In the genomic region with DNA sequence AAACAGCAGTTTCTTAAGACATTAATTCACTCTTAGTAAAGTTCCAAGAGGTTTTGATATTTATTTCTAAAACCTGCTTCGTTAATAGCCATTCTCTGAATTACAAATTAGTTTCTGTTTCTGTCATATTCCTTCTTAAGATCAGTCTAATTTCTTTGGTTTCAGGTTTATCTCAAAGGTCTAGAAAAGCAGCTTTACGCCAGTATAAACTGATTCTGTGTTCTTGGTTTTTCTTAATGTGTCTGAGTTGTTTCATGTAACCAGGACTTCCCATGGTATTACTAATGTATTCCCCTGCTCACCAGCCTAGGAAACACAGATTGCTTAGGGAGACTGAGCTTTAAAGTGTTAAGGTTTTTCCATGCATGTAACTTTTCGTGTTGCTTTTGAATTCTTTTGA, we compare ENCODE assay signal across 33 cellular contexts. TPM values are rescaled to one million over a fixed set of nuclear protein-coding genes. Genes with fewer than 3 reads are reported as not detected.
DNase-seq lines count a peak whose midpoint lies in the region; ATAC-seq, FAIRE-seq and TF ChIP-seq lines count a peak whose summit lies in the region.
"Had no signal": no experiment of that assay in that cellular context is flagged by ENCODE, and none has a peak within 500 bp of the region (broad histone marks: within the 10 kb centered on the region; RNA-seq: fewer than 3 reads in every experiment).

No MANE protein-coding gene starts in this region.

- H3K9me3 Mint-ChIP-seq in activated naive CD4-positive, alpha-beta T cell treated with anti-CD3 and anti-CD28 coated beads, Interleukin-2, amount 50 U/mL, for 72 hours: peaks cover 0 to 5% of the 10 kb centered on the region in 2 donors
- H3K9me3 Mint-ChIP-seq in nephron progenitor cell: peaks cover 27% of the 10 kb centered on the region

- in situ Hi-C loops in K562 (cut with MboI) (no loop called here), G401 (cut with HindIII; ENCODE audit: low sequenced_read_pairs) (no loop called here)

- peak; percentile 65 for FAIRE-seq in GM18507 (lab: Jason Lieb, UNC)
- no peak for FAIRE-seq in K562 (lab: Jason Lieb, UNC)
- FAIRE-seq: HTR-8/SVneo had no signal

- peak; percentile 55 to 86 for ATAC-seq in activated naive CD4-positive, alpha-beta T cell treated with anti-CD3 and anti-CD28 coated beads, Interleukin-2, amount 50 U/mL, for 72 hours
- ATAC-seq in K562 (no peak), HG03280 (IDR thresholded peaks at IDR 0.05; ENCODE audit: unreplicated experiment) (no peak)
- ATAC-seq: left lung had no signal

- no peaks in the 10 kb centered on the region for H4K20me1 ChIP-seq in K562 (replicated peaks; ENCODE audit: control insufficient read depth, insufficient read depth, low read length)

- peaks cover 13% of the 10 kb centered on the region for H3K27me3 Mint-ChIP-seq in nephron progenitor cell (ENCODE audit: low read depth, poor library complexity)
- H3K27me3 Mint-ChIP-seq: activated naive CD8-positive, alpha-beta T cell treated with anti-CD3 and anti-CD28 coated beads for 36 hours had no signal

- no TSS peak for BruUV-seq in K562 (replicated peaks; lab: Mats Ljungman, UMichigan)

- peaks cover under 1% of the 10 kb centered on the region for H3K4me1 Mint-ChIP-seq in nephron progenitor cell
- H3K4me1 Mint-ChIP-seq: neural progenitor cell had no signal

- intact Hi-C loops in K562 (cut with micrococcal nuclease) (loop anchor here (5.0 kb wide), 1 partner anchor 80 kb away; no protein-coding TSS in a partner anchor), stomach (cut with DNase I; ENCODE audit: low total_unique reads) (no loop called here)

- H3K27me3 ChIP-seq in K562 (ENCODE audit: control insufficient read depth in 2 of 2, insufficient read depth in 2 of 2, low read length in 2 of 2) (peaks cover under 1 to 12% of the 10 kb centered on the region in 2 experiments; a peak in 3 of 5 replicates), stomach (no peaks in the 10 kb centered on the region)
- H3K27me3 ChIP-seq: cardiac muscle cell, left lung, neural progenitor cell, transverse colon had no signal

- H3K27ac ChIP-seq in K562 (ENCODE audit: extremely low read depth, low read depth, low read length) (no peak overlapping the region), stomach (peak overlapping the region in 4 of 5 donors; percentile 6 to 69 (median 35))
- H3K27ac ChIP-seq: cardiac muscle cell, coronary artery, left lung, neural progenitor cell, parathyroid adenoma, transverse colon had no signal

- CTCF ChIA-PET in K562 (lab: Yijun Ruan, JAX; ENCODE audit: low intra/inter-chr PET ratio): no interaction called here

- no peak overlapping the region for H3K9ac ChIP-seq in K562 (ENCODE audit: insufficient read depth in 1 of 2, low read depth in 2 of 2, low read length in 2 of 2)
- H3K9ac ChIP-seq: neural progenitor cell, parathyroid adenoma had no signal

- H3K4me2 ChIP-seq in K562 (ENCODE audit: insufficient read depth, low read length): no peak overlapping the region
- H3K4me2 ChIP-seq: neural progenitor cell, smooth muscle cell had no signal

- H3K36me3 ChIP-seq in K562 (ENCODE audit: control insufficient read depth, insufficient read depth, low read length) (no peaks in the 10 kb centered on the region), stomach (no peaks in the 10 kb centered on the region)
- H3K36me3 ChIP-seq: BE2C, cardiac muscle cell, left lung, neural progenitor cell, transverse colon had no signal

- WGBS in K562 (ENCODE audit: insufficient coverage, low coverage, missing lambda C conversion rate): 0% methylated on average over 3 of the region's 3 CpGs
- WGBS in stomach, 5 donors: 24 to 36% (median 28%) methylated on average over 3 of the region's 3 CpGs

- no peak for DNase-seq in activated naive CD4-positive, alpha-beta T cell treated with anti-CD3 and anti-CD28 coated beads, Interleukin-2, amount 50 U/mL, for 72 hours (ENCODE audit: low spot score in 2 of 2)
- no peak for DNase-seq in activated naive CD4-positive, alpha-beta T cell treated with Interleukin-2 at 50 U/mL for 16 hours
- DNase-seq in GM18507 (ENCODE audit: extremely low spot score, insufficient read length, low read depth) (no peak), K562 (ENCODE audit: extremely low read depth in 1 of 4, low spot score in 3 of 4) (no peak), stomach (no peak), nephron progenitor cell (no peak), G401 (ENCODE audit: low spot score) (no peak)
- DNase-seq: activated CD4-positive, alpha-beta T cell treated with anti-CD3 and anti-CD28 coated beads for 48 hours; activated CD8-positive, alpha-beta memory T cell treated with anti-CD3 and anti-CD28 coated beads, Interleukin-2, amount 50 U/mL, for 4 hours; activated effector memory CD4-positive, alpha-beta T cell treated with Interleukin-2 at 50 U/mL for 16 hours; activated naive CD8-positive, alpha-beta T cell treated with anti-CD3 and anti-CD28 coated beads for 36 hours; BE2C; effector CD8-positive, alpha-beta T cell; glutamatergic neuron; KBM-7; NCI-H1092 treated with DMSO at 0.1 percent for 48 hours; NCI-H1694 treated with DMSO at 0.1 percent for 48 hours; NCI-H510A; stimulated activated CD4-positive, alpha-beta T cell treated with anti-CD3 and anti-CD28 coated beads, Interleukin-1b, Interleukin-23, amount 100 ng/mL, for 48 hours; SW 1271 had no signal

- H2AFZ ChIP-seq in K562 (ENCODE audit: low read depth, low read length): no peak overlapping the region
- H2AFZ ChIP-seq: neural progenitor cell, parathyroid adenoma had no signal

- TF ChIP-seq POLR2A in K562 (conservative IDR thresholded peaks at IDR 0.05): no peak
- TF ChIP-seq POLR2A in stomach (IDR thresholded peaks at IDR 0.05): no peak

- no peaks in the 10 kb centered on the region for H3K79me2 ChIP-seq in K562 (ENCODE audit: control insufficient read depth, insufficient read depth, low read length)
- H3K79me2 ChIP-seq: parathyroid adenoma had no signal

- H3K36me3 Mint-ChIP-seq in activated naive CD4-positive, alpha-beta T cell treated with anti-CD3 and anti-CD28 coated beads, Interleukin-2, amount 50 U/mL, for 72 hours: peaks cover 0 to 11% of the 10 kb centered on the region in 2 donors
- no peaks in the 10 kb centered on the region for H3K36me3 Mint-ChIP-seq in nephron progenitor cell (ENCODE audit: low read depth)
- H3K36me3 Mint-ChIP-seq: activated naive CD8-positive, alpha-beta T cell treated with anti-CD3 and anti-CD28 coated beads for 36 hours; neural progenitor cell had no signal

- H3K4me1 ChIP-seq in K562 (replicated peaks in 1 of 2; ENCODE audit: control insufficient read depth in 2 of 2, insufficient read depth in 2 of 2, low read length in 2 of 2) (no peaks in the 10 kb centered on the region), stomach (peaks cover 6 to 32% (median 12%) of the 10 kb centered on the region in 4 donors)
- H3K4me1 ChIP-seq: BE2C, left lung, neural progenitor cell, parathyroid adenoma, transverse colon had no signal

- H3K4me3 ChIP-seq in K562 (no peak overlapping the region), stomach (no peak overlapping the region)
- H3K4me3 ChIP-seq: cardiac muscle cell, coronary artery, left lung, neural progenitor cell, smooth muscle cell, transverse colon had no signal

- POLR2A ChIA-PET in K562 (lab: Yijun Ruan, JAX): no interaction called here

- TF ChIP-seq EP300 in K562 (IDR thresholded peaks at IDR 0.05; ENCODE audit: low read length) (no peak), stomach (IDR thresholded peaks at IDR 0.05) (no peak)

- no peak overlapping the region for H3K4me3 Mint-ChIP-seq in nephron progenitor cell
- H3K4me3 Mint-ChIP-seq: activated naive CD8-positive, alpha-beta T cell treated with anti-CD3 and anti-CD28 coated beads for 36 hours; neural progenitor cell had no signal

- H3K9me3 ChIP-seq in K562 (replicated peaks; ENCODE audit: control insufficient read depth, insufficient read depth, low read depth, low read length): no peaks in the 10 kb centered on the region
- H3K9me3 ChIP-seq in stomach: peaks cover 0 to 3% (median 0%) of the 10 kb centered on the region in 4 donors
- H3K9me3 ChIP-seq: BE2C, transverse colon had no signal

- no peak for TF ChIP-seq CTCF in K562 (IDR thresholded peaks at IDR 0.05 in 2 of 3, conservative IDR thresholded peaks at IDR 0.05 in 1 of 3; ENCODE audit: insufficient read depth in 2 of 3, low read depth in 1 of 3, low read length in 3 of 3)
- no peak for TF ChIP-seq CTCF in stomach (IDR thresholded peaks at IDR 0.05)
- TF ChIP-seq CTCF in nephron progenitor cell (IDR thresholded peaks at IDR 0.05): no peak

- no peak for TF ChIP-seq RAD21 in K562 (CRISPR knock-in tag; conservative IDR thresholded peaks at IDR 0.05 in 1 of 2, IDR thresholded peaks at IDR 0.05 in 1 of 2)

- H3K9me1 ChIP-seq in K562 (ENCODE audit: control insufficient read depth, insufficient read depth, low read length): no peaks in the 10 kb centered on the region

- peak overlapping the region in 1 of 2 donors; percentile 83 for H3K27ac Mint-ChIP-seq in activated naive CD4-positive, alpha-beta T cell treated with anti-CD3 and anti-CD28 coated beads, Interleukin-2, amount 50 U/mL, for 72 hours
- H3K27ac Mint-ChIP-seq in nephron progenitor cell: no peak overlapping the region
- H3K27ac Mint-ChIP-seq: activated naive CD8-positive, alpha-beta T cell treated with anti-CD3 and anti-CD28 coated beads for 36 hours; neural progenitor cell had no signal

RNA-seq across cellular contexts. Expression of gene ACY3, which starts 6.8 kb away (rescaled TPM):
- under 1 TPM in 1 of 2 donors, not detected in 1; 0.18 TPM for total RNA-seq in activated naive CD4-positive, alpha-beta T cell treated with anti-CD3 and anti-CD28 coated beads, Interleukin-2, amount 50 U/mL, for 72 hours
- not detected in 2 replicates for total RNA-seq in K562 (2011; cell fraction: chromatin; rRNA removed; ENCODE audit: low replicate concordance)
- total RNA-seq in K562 (2011; cell fraction: nucleolus; rRNA removed): not detected in 2 replicates
- total RNA-seq in K562 (2011; cell fraction: nucleoplasm; rRNA removed): not detected in 2 replicates
- total RNA-seq in K562 (2014; rRNA removed) (not detected in 2 replicates), K562 (2014; rRNA removed; fragmentation: Illumina TruSeq; extraction: Trizol) (not detected in 2 replicates), K562 (2015; rRNA removed; fragmentation: Illumina TruSeq; extraction: Trizol) (not detected in 2 replicates), K562 (2021) (not detected in 2 replicates), stomach (10 to 100 TPM in 1 of 5 donors, 1 to 10 TPM in 2, under 1 TPM in 1, not detected in 1; 0.45 to 17.1 (median 1.1) TPM)
- polyA plus RNA-seq in K562 (2011; rRNA removed) (not detected in 2 replicates), K562 (2014; fragmentation: Illumina TruSeq; extraction: Trizol) (not detected in 2 replicates), K562 (2014; fragmentation: Nextera tagmentation; extraction: Ambion mirVana) (not detected), K562 (2014; rRNA removed) (not detected in 2 replicates), stomach (1 to 10 TPM; 7.5 to 9.1 (median 8.7) TPM)
- not detected in 2 replicates for polyA plus RNA-seq in K562 (2011; cell fraction: cytosol; rRNA removed)
- polyA plus RNA-seq in K562 (2011; cell fraction: nucleus; rRNA removed): not detected in 2 replicates
- not detected in 2 replicates for polyA plus RNA-seq in K562 (2012)
- polyA minus RNA-seq in K562 (2011; rRNA and poly(A)+ RNA removed): not detected in 2 replicates
- not detected in 2 replicates for polyA minus RNA-seq in K562 (2011; cell fraction: cytosol; rRNA and poly(A)+ RNA removed)
- polyA minus RNA-seq in K562 (2011; cell fraction: nucleus; rRNA and poly(A)+ RNA removed): not detected in 2 replicates
- not detected in 2 replicates for total RNA-seq in G401 (2014; rRNA removed; shearing (Covaris generic))
- total RNA-seq: aorta, cardiac muscle cell, mesenteric fat pad, smooth muscle cell had no signal
- polyA plus RNA-seq: cardiac muscle cell, smooth muscle cell had no signal

RNA-seq across cellular contexts. Expression of gene ALDH3B2, which starts 17.1 kb away (rescaled TPM):
- total RNA-seq in activated naive CD4-positive, alpha-beta T cell treated with anti-CD3 and anti-CD28 coated beads, Interleukin-2, amount 50 U/mL, for 72 hours: not detected
- total RNA-seq in K562 (2011; cell fraction: chromatin; rRNA removed; ENCODE audit: low replicate concordance): not detected in 2 replicates
- not detected in 2 replicates for total RNA-seq in K562 (2011; cell fraction: nucleolus; rRNA removed)
- total RNA-seq in K562 (2011; cell fraction: nucleoplasm; rRNA removed): not detected in 2 replicates
- total RNA-seq in K562 (2014; rRNA removed) (not detected in 2 replicates), K562 (2014; rRNA removed; fragmentation: Illumina TruSeq; extraction: Trizol) (not detected in 2 replicates), K562 (2015; rRNA removed; fragmentation: Illumina TruSeq; extraction: Trizol) (not detected in 2 replicates), K562 (2021) (not detected in 2 replicates), stomach (under 1 TPM in 1 of 5 donors, not detected in 4; 0.89 TPM)
- polyA plus RNA-seq in K562 (2011; rRNA removed) (not detected in 2 replicates), K562 (2014; fragmentation: Illumina TruSeq; extraction: Trizol) (not detected in 2 replicates), K562 (2014; fragmentation: Nextera tagmentation; extraction: Ambion mirVana) (not detected), K562 (2014; rRNA removed) (not detected in 2 replicates), stomach (10 to 100 TPM in 1 of 3 donors, not detected in 2; 23.5 TPM)
- polyA plus RNA-seq in K562 (2011; cell fraction: cytosol; rRNA removed): not detected in 2 replicates
- not detected in 2 replicates for polyA plus RNA-seq in K562 (2011; cell fraction: nucleus; rRNA removed)
- not detected in 2 replicates for polyA plus RNA-seq in K562 (2012)
- polyA minus RNA-seq in K562 (2011; rRNA and poly(A)+ RNA removed): not detected in 2 replicates
- not detected in 2 replicates for polyA minus RNA-seq in K562 (2011; cell fraction: cytosol; rRNA and poly(A)+ RNA removed)
- not detected in 2 replicates for polyA minus RNA-seq in K562 (2011; cell fraction: nucleus; rRNA and poly(A)+ RNA removed)
- not detected in 2 replicates for total RNA-seq in G401 (2014; rRNA removed; shearing (Covaris generic))
- total RNA-seq: activated naive CD8-positive, alpha-beta T cell treated with anti-CD3 and anti-CD28 coated beads for 36 hours; aorta; cardiac muscle cell; H4; M059J; mesenteric fat pad had no signal
- polyA plus RNA-seq: cardiac muscle cell had no signal

RNA-seq across cellular contexts. Expression of gene TBX10, which starts 17.7 kb away (rescaled TPM):
- total RNA-seq in activated naive CD4-positive, alpha-beta T cell treated with anti-CD3 and anti-CD28 coated beads, Interleukin-2, amount 50 U/mL, for 72 hours: not detected
- not detected in 2 replicates for total RNA-seq in K562 (2011; cell fraction: chromatin; rRNA removed; ENCODE audit: low replicate concordance)
- not detected in 2 replicates for total RNA-seq in K562 (2011; cell fraction: nucleolus; rRNA removed)
- not detected in 2 replicates for total RNA-seq in K562 (2011; cell fraction: nucleoplasm; rRNA removed)
- total RNA-seq in K562 (2014; rRNA removed) (not detected in 2 replicates), K562 (2014; rRNA removed; fragmentation: Illumina TruSeq; extraction: Trizol) (not detected in 2 replicates), K562 (2015; rRNA removed; fragmentation: Illumina TruSeq; extraction: Trizol) (not detected in 2 replicates), K562 (2021) (not detected in 2 replicates), stomach (not detected)
- polyA plus RNA-seq in K562 (2011; rRNA removed) (not detected in 2 replicates), K562 (2014; fragmentation: Illumina TruSeq; extraction: Trizol) (not detected in 2 replicates), K562 (2014; fragmentation: Nextera tagmentation; extraction: Ambion mirVana) (not detected), K562 (2014; rRNA removed) (not detected in 2 replicates), stomach (not detected)
- polyA plus RNA-seq in K562 (2011; cell fraction: cytosol; rRNA removed): not detected in 2 replicates
- not detected in 2 replicates for polyA plus RNA-seq in K562 (2011; cell fraction: nucleus; rRNA removed)
- polyA plus RNA-seq in K562 (2012): 0.14 and 0.18 TPM in 2 replicates
- not detected in 2 replicates for polyA minus RNA-seq in K562 (2011; rRNA and poly(A)+ RNA removed)
- not detected in 2 replicates for polyA minus RNA-seq in K562 (2011; cell fraction: cytosol; rRNA and poly(A)+ RNA removed)
- not detected in 2 replicates for polyA minus RNA-seq in K562 (2011; cell fraction: nucleus; rRNA and poly(A)+ RNA removed)
- not detected in 2 replicates for total RNA-seq in G401 (2014; rRNA removed; shearing (Covaris generic))
- total RNA-seq: activated naive CD8-positive, alpha-beta T cell treated with anti-CD3 and anti-CD28 coated beads for 36 hours; aorta; cardiac muscle cell; H4; left lung; M059J; mesenteric fat pad; smooth muscle cell had no signal
- polyA plus RNA-seq: smooth muscle cell had no signal

RNA-seq across cellular contexts. Expression of gene NUDT8, which starts 27.6 kb away (rescaled TPM):
- total RNA-seq in activated naive CD4-positive, alpha-beta T cell treated with anti-CD3 and anti-CD28 coated beads, Interleukin-2, amount 50 U/mL, for 72 hours: 10 to 100 TPM; 27.6 to 37.3 TPM
- 2.8 and 15.1 TPM in 2 replicates for total RNA-seq in K562 (2011; cell fraction: chromatin; rRNA removed; ENCODE audit: low replicate concordance)
- total RNA-seq in K562 (2011; cell fraction: nucleolus; rRNA removed): 22.0 and 23.0 TPM in 2 replicates
- 9.8 and 13.5 TPM in 2 replicates for total RNA-seq in K562 (2011; cell fraction: nucleoplasm; rRNA removed)
- total RNA-seq in K562 (2014; rRNA removed) (23.8 and 36.3 TPM in 2 replicates), K562 (2014; rRNA removed; fragmentation: Illumina TruSeq; extraction: Trizol) (1.5 and 2.0 TPM in 2 replicates), K562 (2015; rRNA removed; fragmentation: Illumina TruSeq; extraction: Trizol) (6.2 and 6.6 TPM in 2 replicates), K562 (2021) (26.7 and 27.8 TPM in 2 replicates), stomach (100 to 1,000 TPM in 1 of 5 donors, 1 to 10 TPM in 2, not detected in 2; 4.6 to 333 (median 8.8) TPM)
- polyA plus RNA-seq in K562 (2011; rRNA removed) (4.3 and 6.2 TPM in 2 replicates), K562 (2014; fragmentation: Illumina TruSeq; extraction: Trizol) (5.0 and 14.0 TPM in 2 replicates), K562 (2014; fragmentation: Nextera tagmentation; extraction: Ambion mirVana) (under 1 TPM; 0.23 to 0.85 TPM), K562 (2014; rRNA removed) (21.7 and 27.2 TPM in 2 replicates), stomach (10 to 100 TPM; 15.0 to 41.0 (median 19.5) TPM)
- polyA plus RNA-seq in K562 (2011; cell fraction: cytosol; rRNA removed): 11.0 and 34.8 TPM in 2 replicates
- polyA plus RNA-seq in K562 (2011; cell fraction: nucleus; rRNA removed): 27.2 and 46.8 TPM in 2 replicates
- polyA plus RNA-seq in K562 (2012): 20.9 and 25.8 TPM in 2 replicates
- polyA minus RNA-seq in K562 (2011; rRNA and poly(A)+ RNA removed): 0.72 and 1.2 TPM in 2 replicates
- 5.7 and 7.1 TPM in 2 replicates for polyA minus RNA-seq in K562 (2011; cell fraction: cytosol; rRNA and poly(A)+ RNA removed)
- polyA minus RNA-seq in K562 (2011; cell fraction: nucleus; rRNA and poly(A)+ RNA removed): 11.9 and 15.1 TPM in 2 replicates
- total RNA-seq in G401 (2014; rRNA removed; shearing (Covaris generic)): 12.1 and 12.6 TPM in 2 replicates

RNA-seq across cellular contexts. Expression of gene NDUFV1, which starts 50.6 kb away (rescaled TPM):
- total RNA-seq in activated naive CD4-positive, alpha-beta T cell treated with anti-CD3 and anti-CD28 coated beads, Interleukin-2, amount 50 U/mL, for 72 hours: 100 to 1,000 TPM; 237 to 286 TPM
- total RNA-seq in K562 (2011; cell fraction: chromatin; rRNA removed; ENCODE audit: low replicate concordance): 348 and 937 TPM in 2 replicates
- total RNA-seq in K562 (2011; cell fraction: nucleolus; rRNA removed): 683 and 713 TPM in 2 replicates
- 505 and 528 TPM in 2 replicates for total RNA-seq in K562 (2011; cell fraction: nucleoplasm; rRNA removed)
- total RNA-seq in K562 (2014; rRNA removed) (408 and 468 TPM in 2 replicates), K562 (2014; rRNA removed; fragmentation: Illumina TruSeq; extraction: Trizol) (111 and 135 TPM in 2 replicates), K562 (2015; rRNA removed; fragmentation: Illumina TruSeq; extraction: Trizol) (242 and 251 TPM in 2 replicates), K562 (2021) (404 and 408 TPM in 2 replicates), stomach (100 to 1,000 TPM; 186 to 806 (median 497) TPM)
- polyA plus RNA-seq in K562 (2011; rRNA removed) (172 and 261 TPM in 2 replicates), K562 (2014; fragmentation: Illumina TruSeq; extraction: Trizol) (209 and 273 TPM in 2 replicates), K562 (2014; fragmentation: Nextera tagmentation; extraction: Ambion mirVana) (10 to 100 TPM; 10.8 to 32.9 TPM), K562 (2014; rRNA removed) (423 and 426 TPM in 2 replicates), stomach (100 to 1,000 TPM; 148 to 193 (median 181) TPM)
- polyA plus RNA-seq in K562 (2011; cell fraction: cytosol; rRNA removed): 251 and 329 TPM in 2 replicates
- polyA plus RNA-seq in K562 (2011; cell fraction: nucleus; rRNA removed): 669 and 851 TPM in 2 replicates
- 286 and 337 TPM in 2 replicates for polyA plus RNA-seq in K562 (2012)
- 81.2 and 91.3 TPM in 2 replicates for polyA minus RNA-seq in K562 (2011; rRNA and poly(A)+ RNA removed)
- 141 and 202 TPM in 2 replicates for polyA minus RNA-seq in K562 (2011; cell fraction: cytosol; rRNA and poly(A)+ RNA removed)
- 134 and 170 TPM in 2 replicates for polyA minus RNA-seq in K562 (2011; cell fraction: nucleus; rRNA and poly(A)+ RNA removed)
- total RNA-seq in G401 (2014; rRNA removed; shearing (Covaris generic)): 412 and 488 TPM in 2 replicates

Comparison
In these comparisons a context has a peak if more than half of its experiments do, and no peak if none do; other contexts are left out.
1. ATAC-seq: peak in activated naive CD4-positive, alpha-beta T cell treated with anti-CD3 and anti-CD28 coated beads, Interleukin-2, amount 50 U/mL, for 72 hours (2 of 2); none in K562 (single experiment) and HG03280 (single experiment).